ENCODE assay signal across 30 cellular contexts in genomic region chr13:21544515-21544914, GRCh38.
"Had no signal": no experiment of that assay in that cellular context is flagged by ENCODE, and none has a peak within 500 bp of the region (broad histone marks: within the 10 kb centered on the region; RNA-seq: fewer than 3 reads in every experiment).

No MANE protein-coding gene starts in this region.

- FAIRE-seq: pancreas had no signal

- DNase-seq: naive thymus-derived CD8-positive, alpha-beta T cell; nephron progenitor cell; nucleus accumbens; pancreas; right cardiac atrium; spleen; stimulated activated CD4-positive, alpha-beta T cell treated with anti-CD3 and anti-CD28 coated beads, Interleukin-12 subunit alpha, Interleukin-12 subunit beta, amount 100 ng/mL, for 4 hours; stimulated activated CD4-positive, alpha-beta T cell treated with anti-CD3 and anti-CD28 coated beads, Interleukin-1b, Interleukin-23, amount 100 ng/mL, for 48 hours; stimulated activated CD4-positive, alpha-beta T cell treated with anti-CD3 and anti-CD28 coated beads, Interleukin-4, amount 100 ng/mL, for 1 hour; stimulated activated CD4-positive, alpha-beta T cell treated with anti-CD3 and anti-CD28 coated beads, Interleukin-4, amount 100 ng/mL, for 4 hours; stimulated activated CD8-positive, alpha-beta memory T cell treated with anti-CD3 and anti-CD28 coated beads, Interleukin-4, amount 100 ng/mL, for 48 hours; stimulated activated naive CD4-positive, alpha-beta T cell; stimulated activated naive CD8-positive, alpha-beta T cell treated with anti-CD3 and anti-CD28 coated beads, Interleukin-15, amount 100 ng/mL, for 72 hours; stimulated activated naive CD8-positive, alpha-beta T cell treated with anti-CD3 and anti-CD28 coated beads, Interleukin-15, Interleukin-2, amounts not matched to agents 100 U/mL and 50 U/mL, for 24 hours; substantia nigra; testis; tibial artery; transverse colon; upper lobe of right lung; uterus had no signal

- H3K4me1 Mint-ChIP-seq: nephron progenitor cell had no signal

- H3K4me3 Mint-ChIP-seq: naive thymus-derived CD8-positive, alpha-beta T cell; natural killer cell treated with Interleukin-12 subunit alpha and Interleukin-12 subunit beta and Interleukin-15 and Interleukin-18, amount 100 ng/mL, for 72 hours; nephron progenitor cell; neural crest cell; stimulated activated memory B cell treated with anti-CD40 and anti-IgM and Interleukin-4, amounts not matched to agents 10 μg/mL and 1 μg/mL and 100 μg/mL, for 72 hours; stimulated activated naive CD8-positive, alpha-beta T cell treated with anti-CD3 and anti-CD28 coated beads, Interleukin-15, amount 100 ng/mL, for 72 hours; type B pancreatic cell had no signal

- H3K27ac Mint-ChIP-seq: natural killer cell treated with Interleukin-12 subunit alpha and Interleukin-12 subunit beta and Interleukin-15 and Interleukin-18, amount 100 ng/mL, for 72 hours; nephron progenitor cell; stimulated activated memory B cell treated with anti-CD40 and anti-IgM and Interleukin-4, amounts not matched to agents 10 μg/mL and 1 μg/mL and 100 μg/mL, for 72 hours; type B pancreatic cell had no signal

- H3K9me3 ChIP-seq: neutrophil, pancreas, prostate gland, spleen, suprapubic skin, testis, tibial artery, transverse colon, upper lobe of right lung, uterus had no signal

- H3K27ac ChIP-seq: neutrophil, pancreas, prostate gland, skin epidermis, spleen, suprapubic skin, testis, tibial artery, transverse colon, upper lobe of right lung, uterus had no signal

- H3K9me3 Mint-ChIP-seq: naive thymus-derived CD8-positive, alpha-beta T cell; natural killer cell treated with Interleukin-12 subunit alpha and Interleukin-12 subunit beta and Interleukin-15 and Interleukin-18, amount 100 ng/mL, for 72 hours; neural crest cell; stimulated activated memory B cell treated with anti-CD40 and anti-IgM and Interleukin-4, amounts not matched to agents 10 μg/mL and 1 μg/mL and 100 μg/mL, for 72 hours; stimulated activated naive CD8-positive, alpha-beta T cell treated with anti-CD3 and anti-CD28 coated beads, Interleukin-15, amount 100 ng/mL, for 72 hours; type B pancreatic cell had no signal

- ATAC-seq: naive thymus-derived CD8-positive, alpha-beta T cell; natural killer cell treated with Interleukin-12 subunit alpha and Interleukin-12 subunit beta and Interleukin-15 and Interleukin-18, amount 100 ng/mL, for 72 hours; pancreas; right cardiac atrium; sciatic nerve; stimulated activated memory B cell treated with anti-CD40 and anti-IgM and Interleukin-4, amounts not matched to agents 10 μg/mL and 1 μg/mL and 100 μg/mL, for 72 hours; stimulated activated naive CD8-positive, alpha-beta T cell treated with anti-CD3 and anti-CD28 coated beads, Interleukin-15, amount 100 ng/mL, for 72 hours; stimulated activated naive CD8-positive, alpha-beta T cell treated with anti-CD3 and anti-CD28 coated beads, Interleukin-15, Interleukin-2, amounts not matched to agents 100 U/mL and 50 U/mL, for 24 hours; upper lobe of right lung had no signal

- H3K27me3 Mint-ChIP-seq: naive thymus-derived CD8-positive, alpha-beta T cell; natural killer cell treated with Interleukin-12 subunit alpha and Interleukin-12 subunit beta and Interleukin-15 and Interleukin-18, amount 100 ng/mL, for 72 hours; stimulated activated memory B cell treated with anti-CD40 and anti-IgM and Interleukin-4, amounts not matched to agents 10 μg/mL and 1 μg/mL and 100 μg/mL, for 72 hours; stimulated activated naive CD8-positive, alpha-beta T cell treated with anti-CD3 and anti-CD28 coated beads, Interleukin-15, amount 100 ng/mL, for 72 hours; type B pancreatic cell had no signal

- H3K4me1 ChIP-seq: prostate gland, testis had no signal

- H3K4me3 ChIP-seq: pancreas, prostate gland, skin epidermis, smooth muscle cell, spleen, suprapubic skin, testis, tibial artery, transverse colon, upper lobe of right lung, uterus had no signal

- H3K36me3 ChIP-seq: neutrophil, pancreas, prostate gland, suprapubic skin, transverse colon, upper lobe of right lung, uterus had no signal
